ENCODE assay signal across 12 cellular contexts in the genomic region with DNA sequence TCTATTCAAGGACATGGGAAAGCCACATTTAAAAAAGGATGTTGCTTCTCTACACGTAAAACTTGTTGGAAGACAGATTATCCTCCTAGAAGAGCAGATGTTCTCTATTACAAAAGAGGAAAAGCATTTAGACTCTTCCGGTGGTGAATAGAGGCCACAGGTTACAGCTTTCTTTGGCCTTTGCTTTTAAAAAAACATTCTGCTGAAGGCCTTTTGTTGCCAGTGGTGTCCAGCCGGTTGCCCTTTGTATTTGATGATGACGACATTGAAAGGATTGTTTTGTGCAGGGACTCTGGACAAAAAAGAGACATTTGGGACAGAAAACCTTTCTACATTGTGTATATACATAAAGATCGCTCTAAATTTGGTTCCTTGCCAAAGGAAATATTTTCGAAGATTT.
DNase-seq lines count a peak whose midpoint lies in the region; ATAC-seq and TF ChIP-seq lines count a peak whose summit lies in the region.
"Had no signal": no experiment of that assay in that cellular context is flagged by ENCODE, and none has a peak within 500 bp of the region (broad histone marks: within the 10 kb centered on the region; RNA-seq: fewer than 3 reads in every experiment).

No MANE protein-coding gene starts in this region.

- no peak overlapping the region for H2BK120ac ChIP-seq in H9 (ENCODE audit: low read depth, low read length, poor library complexity, severe bottlenecking)

- no peaks in the 10 kb centered on the region for H3K27me3 Mint-ChIP-seq in H9 (ENCODE audit: low read depth)
- no peaks in the 10 kb centered on the region for H3K27me3 Mint-ChIP-seq in activated CD4-positive, alpha-beta memory T cell treated with anti-CD3 and anti-CD28 coated beads for 36 hours

- ATAC-seq in HG03045 (IDR thresholded peaks at IDR 0.05; ENCODE audit: unreplicated experiment) = no peak
- ATAC-seq in GM21526 (IDR thresholded peaks at IDR 0.05; ENCODE audit: low FRiP score, unreplicated experiment) = no peak

- no peak overlapping the region for H2AK5ac ChIP-seq in H9 (ENCODE audit: insufficient read length, low read length)

- H2BK20ac ChIP-seq in H9 (ENCODE audit: low read depth, low read length, poor library complexity, severe bottlenecking) = no peak overlapping the region

- H4K20me1 ChIP-seq in H9 (ENCODE audit: control insufficient read depth, insufficient read depth, insufficient read length) (no peaks in the 10 kb centered on the region), OCI-LY1 (ENCODE audit: insufficient read depth, low read length) (no peaks in the 10 kb centered on the region), osteoblast (ENCODE audit: insufficient read depth, low read length) (no peaks in the 10 kb centered on the region)

- WGBS in H9 (ENCODE audit: extremely low coverage, insufficient read length, low lambda C conversion rate) = no CpG with 5 or more reads among the region's 6 CpGs

- no peak overlapping the region for H3T11ph ChIP-seq in H9 (ENCODE audit: low read length)

- no peak overlapping the region for H4K5ac ChIP-seq in H9 (ENCODE audit: insufficient read length, low read depth, low read length)

- no peaks in the 10 kb centered on the region for H3F3A ChIP-seq in OCI-LY1 (ENCODE audit: insufficient read depth, low read length)

- no peak overlapping the region for H2AFZ ChIP-seq in H9 (ENCODE audit: low read length)
- H2AFZ ChIP-seq in OCI-LY1 (ENCODE audit: low read length) = peak overlapping the region; percentile 17; the same call in 1 of the 2 replicates
- H2AFZ ChIP-seq in osteoblast (ENCODE audit: low read length) = no peak overlapping the region

- H3K4ac ChIP-seq in H9 (ENCODE audit: low read depth, low read length) = no peak overlapping the region

- no peak overlapping the region for H2BK15ac ChIP-seq in H9 (ENCODE audit: low read depth, low read length)

- H3K9ac ChIP-seq in H9 (ENCODE audit: extremely low read depth, insufficient read length, low read length) (no peak overlapping the region), OCI-LY1 (ENCODE audit: low read length) (no peak overlapping the region; the same call in 1 of the 2 replicates)

- H3K4me3 Mint-ChIP-seq in H9 = no peak overlapping the region
- no peak overlapping the region for H3K4me3 Mint-ChIP-seq in activated CD4-positive, alpha-beta memory T cell treated with anti-CD3 and anti-CD28 coated beads for 36 hours

- no peak overlapping the region for H2BK5ac ChIP-seq in H9 (ENCODE audit: insufficient read length, low read length)

- DNase-seq in H9 (no peak), fibroblast of pulmonary artery (ENCODE audit: low read depth) (peak; percentile 92), osteoblast (ENCODE audit: insufficient read length, low spot score, missing footprints) (no peak), cerebellar cortex (ENCODE audit: low spot score) (no peak)
- no peak for DNase-seq in activated CD4-positive, alpha-beta memory T cell treated with anti-CD3 and anti-CD28 coated beads for 36 hours
- DNase-seq: activated T-cell treated with anti-CD3 and anti-CD28 coated beads, Interleukin-2, amount 50 U/mL, for 1 hour; hypothalamus; SIG-M5; stimulated activated CD4-positive, alpha-beta T cell treated with anti-CD3 and anti-CD28 coated beads, Interleukin-2, amount 100 ng/mL, for 24 hours had no signal

- H4K8ac ChIP-seq in H9 (replicated peaks; ENCODE audit: insufficient read length, low read depth, low read length) = no peak overlapping the region

- H3K4me2 ChIP-seq in H9 (ENCODE audit: insufficient read depth, insufficient read length, low read length) (peak overlapping the region; percentile 6), OCI-LY1 (ENCODE audit: low read length) (no peak overlapping the region), osteoblast (ENCODE audit: insufficient read depth, low read length) (peak overlapping the region; percentile 15)

- H3K27me3 ChIP-seq in H9 (ENCODE audit: insufficient read depth, low read length) (no peaks in the 10 kb centered on the region), OCI-LY1 (ENCODE audit: insufficient read depth, low read length) (no peaks in the 10 kb centered on the region), osteoblast (ENCODE audit: insufficient read depth, low read length) (no peaks in the 10 kb centered on the region)

- no peaks in the 10 kb centered on the region for H3K79me1 ChIP-seq in H9 (ENCODE audit: insufficient read depth, low read depth, low read length, poor library complexity, severe bottlenecking)

- no peaks in the 10 kb centered on the region for H3K36me3 ChIP-seq in OCI-LY1 (ENCODE audit: insufficient read depth, low read length)
- H3K36me3 ChIP-seq in osteoblast (ENCODE audit: insufficient read depth, low read length) = no peaks in the 10 kb centered on the region

- no peaks in the 10 kb centered on the region for H3K23me2 ChIP-seq in H9 (ENCODE audit: insufficient read length, low read depth, low read length, poor library complexity, severe bottlenecking)

- H3K9me2 ChIP-seq in OCI-LY1 (ENCODE audit: low read depth, low read length) = no peaks in the 10 kb centered on the region

- H4K91ac ChIP-seq in H9 (ENCODE audit: insufficient read length, low read depth, low read length) = no peak overlapping the region

- CTCF ChIA-PET in activated CD4-positive, alpha-beta memory T cell treated with anti-CD3 and anti-CD28 coated beads for 36 hours (lab: Charles Lee) = no interaction called here

- H3K4me1 ChIP-seq in H9 (ENCODE audit: insufficient read depth, low read length) (peaks cover 3% of the 10 kb centered on the region; the same call in 1 of the 2 replicates), OCI-LY1 (ENCODE audit: insufficient read depth, low read length, severe bottlenecking) (peaks cover 17% of the 10 kb centered on the region), osteoblast (ENCODE audit: insufficient read depth, low read length) (peaks cover 54% of the 10 kb centered on the region)

- no peak overlapping the region for H3K23ac ChIP-seq in H9 (ENCODE audit: insufficient read length, low read depth, low read length)

- no peak overlapping the region for H3K14ac ChIP-seq in H9 (ENCODE audit: insufficient read depth, low read length)

- no peaks in the 10 kb centered on the region for H3K36me3 Mint-ChIP-seq in H9 (ENCODE audit: insufficient read depth in 1 of 3, low read depth in 3 of 3)
- H3K36me3 Mint-ChIP-seq in activated CD4-positive, alpha-beta memory T cell treated with anti-CD3 and anti-CD28 coated beads for 36 hours = no peaks in the 10 kb centered on the region

- peak overlapping the region in 1 of 3 experiments; percentile 15; a peak in 1 of 7 replicates for H3K27ac Mint-ChIP-seq in H9
- no peak overlapping the region for H3K27ac Mint-ChIP-seq in activated CD4-positive, alpha-beta memory T cell treated with anti-CD3 and anti-CD28 coated beads for 36 hours

- TF ChIP-seq CTCF in H9 (conservative IDR thresholded peaks at IDR 0.05) (no peak), OCI-LY1 (IDR thresholded peaks at IDR 0.05; ENCODE audit: low read length) (no peak), fibroblast of pulmonary artery (IDR thresholded peaks at IDR 0.05; ENCODE audit: low read length, missing control alignments) (no peak), osteoblast (IDR thresholded peaks at IDR 0.05; ENCODE audit: extremely low read depth, low read depth, low read length) (no peak)

- H3K9me3 Mint-ChIP-seq in H9 = no peaks in the 10 kb centered on the region
- no peaks in the 10 kb centered on the region for H3K9me3 Mint-ChIP-seq in activated CD4-positive, alpha-beta memory T cell treated with anti-CD3 and anti-CD28 coated beads for 36 hours

- H3K27ac ChIP-seq in H9 (ENCODE audit: insufficient read length, low read depth, low read length) (no peak overlapping the region), OCI-LY1 (ENCODE audit: low read depth, low read length, poor library complexity, severe bottlenecking) (no peak overlapping the region), osteoblast (ENCODE audit: low read depth, low read length) (peak overlapping the region; percentile 76)

- H3K4me1 Mint-ChIP-seq in H9 = peaks cover 16 to 26% of the 10 kb centered on the region in 2 experiments
- peaks cover 17% of the 10 kb centered on the region for H3K4me1 Mint-ChIP-seq in activated CD4-positive, alpha-beta memory T cell treated with anti-CD3 and anti-CD28 coated beads for 36 hours (ENCODE audit: low read depth)

- no peak overlapping the region for H3K18ac ChIP-seq in H9 (ENCODE audit: insufficient read length, low read depth, low read length)

- H2BK12ac ChIP-seq in H9 (ENCODE audit: insufficient read length, low read depth, low read length) = no peak overlapping the region

- H3K56ac ChIP-seq in H9 (ENCODE audit: insufficient read length, low read depth, low read length) = no peak overlapping the region

- H3K9me3 ChIP-seq in H9 (ENCODE audit: control insufficient read depth, low read depth, low read length) (no peaks in the 10 kb centered on the region), OCI-LY1 (ENCODE audit: low read length) (no peaks in the 10 kb centered on the region), osteoblast (ENCODE audit: low read depth, low read length) (no peaks in the 10 kb centered on the region)

- intact Hi-C loops in activated CD4-positive, alpha-beta memory T cell treated with anti-CD3 and anti-CD28 coated beads for 36 hours (cut with micrococcal nuclease) = no loop called here

- H3K79me2 ChIP-seq in H9 (ENCODE audit: insufficient read depth, low read length) = no peaks in the 10 kb centered on the region
- H3K79me2 ChIP-seq in OCI-LY1 (ENCODE audit: insufficient read depth, low read length) = no peaks in the 10 kb centered on the region
- H3K79me2 ChIP-seq in osteoblast (ENCODE audit: insufficient read depth, low read length) = no peaks in the 10 kb centered on the region

- no peak overlapping the region for H3K4me3 ChIP-seq in OCI-LY1 (ENCODE audit: low read depth, low read length, poor library complexity, severe bottlenecking)
- no peak overlapping the region for H3K4me3 ChIP-seq in fibroblast of pulmonary artery (replicated peaks; ENCODE audit: low read depth, low read length)
- no peak overlapping the region for H3K4me3 ChIP-seq in osteoblast (ENCODE audit: insufficient read depth, low read length)

- POLR2A ChIA-PET in activated CD4-positive, alpha-beta memory T cell treated with anti-CD3 and anti-CD28 coated beads for 36 hours (lab: Charles Lee) = no interaction called here
